9 cellular contexts compared by ENCODE assay signal in the genomic region with DNA sequence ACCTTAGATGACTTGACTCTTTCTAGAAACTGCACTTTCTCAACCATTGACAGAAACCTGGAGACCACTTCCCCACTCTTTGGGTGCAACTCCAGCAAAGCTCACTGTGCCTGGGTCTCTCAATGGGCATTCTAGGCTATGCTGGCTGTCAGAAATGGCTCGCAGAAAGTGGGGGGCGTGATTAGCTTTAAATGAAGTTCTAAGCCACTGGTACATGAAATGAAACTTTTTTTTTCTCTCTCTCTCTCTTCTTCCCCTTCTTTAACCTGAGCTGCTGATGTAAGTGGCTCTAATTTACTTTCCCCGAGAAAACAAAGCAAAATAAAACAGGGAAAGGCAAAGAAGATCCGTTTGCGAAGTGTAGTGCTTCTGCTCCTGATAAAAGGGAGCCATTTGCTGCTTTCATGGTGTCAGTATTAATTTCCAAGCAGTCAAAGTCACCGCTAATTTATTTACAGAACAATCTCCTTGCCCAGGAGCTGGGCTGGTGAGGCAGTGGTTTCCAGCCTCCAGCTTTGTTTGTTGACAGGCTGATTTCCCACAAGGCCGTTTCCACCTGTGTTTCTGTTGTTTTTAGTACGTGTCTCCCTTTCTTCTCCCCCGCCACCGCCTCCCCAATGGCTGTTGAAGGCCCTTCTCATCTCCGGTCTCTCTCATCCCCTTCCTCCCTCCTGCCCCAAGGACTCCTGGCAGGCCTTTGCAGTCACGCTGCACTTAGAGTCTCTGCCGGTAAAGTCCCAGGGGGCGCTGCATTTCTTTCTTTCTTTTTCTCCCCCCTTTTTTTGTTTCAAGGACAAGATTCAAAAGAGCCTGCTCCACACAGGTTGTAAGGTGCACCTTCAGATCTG.
DNase-seq lines count a peak whose midpoint lies in the region; ATAC-seq and TF ChIP-seq lines count a peak whose summit lies in the region.
"Had no signal": no experiment of that assay in that cellular context is flagged by ENCODE, and none has a peak within 500 bp of the region (broad histone marks: within the 10 kb centered on the region; RNA-seq: fewer than 3 reads in every experiment).

No MANE protein-coding gene starts in this region.

- peaks cover 74% of the 10 kb centered on the region for H3K27me3 Mint-ChIP-seq in mesothelial cell of epicardium (ENCODE audit: low read depth)

- H3K9me3 ChIP-seq in DND-41 (ENCODE audit: insufficient read depth, low read length, severe bottlenecking): no peaks in the 10 kb centered on the region

- H3K79me2 ChIP-seq in DND-41 (ENCODE audit: insufficient read depth, low read length): no peaks in the 10 kb centered on the region

- peak overlapping the region; percentile 90 for H3K27ac ChIP-seq in DND-41 (ENCODE audit: low read length)

- peaks cover 45% of the 10 kb centered on the region for H3K4me1 ChIP-seq in DND-41 (ENCODE audit: insufficient read depth, low read length)

- H3K4me3 ChIP-seq in DND-41 (ENCODE audit: low read depth in 1 of 2, low read length in 2 of 2) (peak overlapping the region in 1 of 2 experiments; percentile 23; a peak in 2 of 4 replicates), kidney epithelial cell (ENCODE audit: low read depth, low read length) (no peak overlapping the region)

- H3K36me3 ChIP-seq in DND-41 (ENCODE audit: insufficient read depth, low read length): no peaks in the 10 kb centered on the region
- H3K36me3 ChIP-seq in kidney epithelial cell (ENCODE audit: control insufficient read depth, insufficient read depth, low read length): no peaks in the 10 kb centered on the region

- ATAC-seq in DND-41 (ENCODE audit: insufficient read depth, low read depth) (peak; percentile 92), GM21723 (IDR thresholded peaks at IDR 0.05; ENCODE audit: unreplicated experiment) (peak; percentile 47), left cardiac atrium (no peak)

- H3K4me2 ChIP-seq in DND-41 (ENCODE audit: insufficient read depth, low read length): peak overlapping the region; percentile 50

- TF ChIP-seq CTCF in DND-41 (IDR thresholded peaks at IDR 0.05; ENCODE audit: borderline replicate concordance, extremely low read depth, low read length, poor library complexity, severe bottlenecking): peak; percentile 61
- peak; percentile 23 for TF ChIP-seq CTCF in kidney epithelial cell (IDR thresholded peaks at IDR 0.05; ENCODE audit: insufficient read depth, low read length, poor library complexity, severe bottlenecking)
- TF ChIP-seq CTCF in mesothelial cell of epicardium (IDR thresholded peaks at IDR 0.05; ENCODE audit: unreplicated experiment): no peak

- peak overlapping the region; percentile 49 for H3K9ac ChIP-seq in DND-41 (ENCODE audit: low read depth, low read length)

- no peaks in the 10 kb centered on the region for H3K27me3 ChIP-seq in DND-41 (ENCODE audit: insufficient read depth, low read length, poor library complexity)
- H3K27me3 ChIP-seq in kidney epithelial cell (ENCODE audit: control insufficient read depth, insufficient read depth, low read length): no peaks in the 10 kb centered on the region

- H3K36me3 Mint-ChIP-seq in mesothelial cell of epicardium: no peaks in the 10 kb centered on the region

- H3K9me3 Mint-ChIP-seq in mesothelial cell of epicardium: no peaks in the 10 kb centered on the region

- DNase-seq in DND-41: peak; percentile 80
- peak; percentile 8 for DNase-seq in RPMI8226
- DNase-seq in kidney epithelial cell (ENCODE audit: low read depth): no peak
- no peak for DNase-seq in left cardiac atrium
- DNase-seq in mesothelial cell of epicardium (ENCODE audit: low spot score in 2 of 2, unreplicated experiment in 2 of 2): no peak
- no peak for DNase-seq in NCI-H345 treated with DMSO at 0.1 percent for 48 hours (lab: John Stamatoyannopoulos, UW; ENCODE audit: unreplicated experiment)
- no peak for DNase-seq in HK-2 (ENCODE audit: unreplicated experiment)
- DNase-seq: OCI-M1 had no signal

- H2AFZ ChIP-seq in DND-41 (ENCODE audit: low read depth, low read length): peak overlapping the region; percentile 74

- no peaks in the 10 kb centered on the region for H4K20me1 ChIP-seq in DND-41 (ENCODE audit: insufficient read depth, low read length)

- H3K27ac Mint-ChIP-seq in mesothelial cell of epicardium: no peak overlapping the region

- H3K4me1 Mint-ChIP-seq in mesothelial cell of epicardium: no peaks in the 10 kb centered on the region

- H3K4me3 Mint-ChIP-seq in mesothelial cell of epicardium: no peak overlapping the region

- intact Hi-C loops in left cardiac atrium (cut with DNase I): no loop called here

Comparison
In these comparisons a context has a peak if more than half of its experiments do, and no peak if none do; other contexts are left out.
1. ATAC-seq: peak in DND-41 (single experiment) and GM21723 (single experiment); none in left cardiac atrium (0 of 2).
2. DNase-seq: peak in DND-41 (single experiment) and RPMI8226 (single experiment); none in kidney epithelial cell (single experiment), left cardiac atrium (single experiment), mesothelial cell of epicardium (0 of 2), NCI-H345 treated with DMSO at 0.1 percent for 48 hours (single experiment) and HK-2 (single experiment).